ENCODE assay signal across 9 cellular contexts in genomic region chr15:30580716-30581115, GRCh38. TPM values are rescaled to one million over a fixed set of nuclear protein-coding genes. Genes with fewer than 3 reads are reported as not detected.
"Had no signal": no experiment of that assay in that cellular context is flagged by ENCODE, and none has a peak within 500 bp of the region (broad histone marks: within the 10 kb centered on the region; RNA-seq: fewer than 3 reads in every experiment).

No MANE protein-coding gene starts in this region.

RNA-seq across cellular contexts. Expression of gene GOLGA8H, which starts 23.1 kb away (rescaled TPM):
- total RNA-seq: activated CD4-positive, alpha-beta memory T cell treated with anti-CD3 and anti-CD28 coated beads for 36 hours; activated CD4-positive, alpha-beta memory T cell treated with anti-CD3 and anti-CD28 coated beads, Interleukin-2, amount 10 ng/mL, durations not matched to agents 7 days and 5 days; activated CD4-positive, alpha-beta T cell treated with anti-CD3 and anti-CD28 coated beads for 36 hours; activated CD4-positive, alpha-beta T cell treated with anti-CD3 and anti-CD28 coated beads, Interleukin-2, amount 10 ng/mL, durations not matched to agents 24 days and 14 days; activated CD4-positive, alpha-beta T cell treated with anti-CD3 and anti-CD28 coated beads, Interleukin-2, amount 10 ng/mL, durations not matched to agents 7 days and 5 days; T-cell had no signal

RNA-seq across cellular contexts. Expression of gene GOLGA8Q, which starts 28.9 kb away (rescaled TPM):
- total RNA-seq: activated CD8-positive, alpha-beta memory T cell treated with anti-CD3 and anti-CD28 coated beads for 36 hours; activated CD8-positive, alpha-beta T cell treated with anti-CD3 and anti-CD28 coated beads for 36 hours; WTC11 had no signal
